Comparison of ENCODE assay signal across 8 cellular contexts in genomic region chr4:94412019-94413017, GRCh38. TPM values are rescaled to one million over a fixed set of nuclear protein-coding genes. Genes with fewer than 3 reads are reported as not detected.
DNase-seq lines count a peak whose midpoint lies in the region; ATAC-seq and TF ChIP-seq lines count a peak whose summit lies in the region.

No MANE protein-coding gene starts in this region.

- H3K27me3 ChIP-seq in HCT116 (ENCODE audit: insufficient read depth, low read length) (no peaks in the 10 kb centered on the region), skeletal muscle tissue (ENCODE audit: control insufficient read depth in 3 of 3, insufficient read depth in 3 of 3, low read length in 3 of 3) (no peaks in the 10 kb centered on the region)

- RAD21 ChIA-PET in HCT116 (lab: Charles Lee; ENCODE audit: low non-redundant PET in 1 of 2, low total read pairs in 2 of 2, uncharacterized antibody in 2 of 2, unreplicated experiment in 2 of 2): no interaction called here

- no peak for TF ChIP-seq CTCF in HCT116 (IDR thresholded peaks at IDR 0.05 in 2 of 3, conservative IDR thresholded peaks at IDR 0.05 in 1 of 3; ENCODE audit: borderline replicate concordance in 1 of 3, insufficient read depth in 1 of 3, low read depth in 2 of 3, low read length in 2 of 3)

- intact Hi-C loops in HCT116 (cut with micrococcal nuclease): no loop called here

- H3K4me3 ChIP-seq in HCT116 (replicated peaks in 1 of 2; ENCODE audit: low read depth in 1 of 2, low read length in 2 of 2) (peak overlapping the region; percentile 10 to 44), skeletal muscle tissue (ENCODE audit: low read length in 3 of 3) (peak overlapping the region; percentile 34 to 45 (median 45))

- no peaks in the 10 kb centered on the region for H3K9me2 ChIP-seq in HCT116 (ENCODE audit: insufficient read depth)

- TF ChIP-seq RAD21 in HCT116 (IDR thresholded peaks at IDR 0.05; ENCODE audit: low read depth): peak; percentile 5; the same call in 1 of the 2 replicates

- H3K9me3 ChIP-seq in HCT116 (ENCODE audit: control insufficient read depth in 1 of 2, insufficient read depth in 1 of 2, low read depth in 1 of 2, low read length in 2 of 2): no peaks in the 10 kb centered on the region
- H3K9me3 ChIP-seq in skeletal muscle tissue (ENCODE audit: control insufficient read depth in 3 of 3, low read length in 3 of 3): peaks cover 0 to 3% (median 0%) of the 10 kb centered on the region in 3 donors

- POLR2A ChIA-PET in HCT116 (lab: Charles Lee): interaction anchor here (1.6 kb wide), 1 partner anchor 39 kb away, joined by 3 read pairs; the partner anchor contains the start of gene PDLIM5

- no peaks in the 10 kb centered on the region for H3K79me2 ChIP-seq in HCT116 (ENCODE audit: insufficient read depth, low read length)

- no TSS peak for BruUV-seq in HCT116 (replicated peaks; lab: Mats Ljungman, UMichigan)

- H3K9ac ChIP-seq in HCT116 (ENCODE audit: low read length) (peak overlapping the region; percentile 18), skeletal muscle tissue (ENCODE audit: low read depth in 1 of 3, low read length in 3 of 3) (peak overlapping the region; percentile 29 to 76 (median 65))

- no peaks in the 10 kb centered on the region for H4K20me1 ChIP-seq in HCT116 (ENCODE audit: insufficient read depth)

- H3K4me1 ChIP-seq in HCT116 (ENCODE audit: control insufficient read depth in 1 of 2, insufficient read depth in 2 of 2, low read length in 2 of 2): peaks cover 40 to 46% of the 10 kb centered on the region in 2 experiments
- peaks cover 28 to 34% (median 31%) of the 10 kb centered on the region in 3 donors for H3K4me1 ChIP-seq in skeletal muscle tissue (ENCODE audit: control insufficient read depth in 3 of 3, insufficient read depth in 3 of 3, low read length in 3 of 3)

- peak overlapping the region; percentile 79 for H3K27ac ChIP-seq in HCT116 (ENCODE audit: low read depth, low read length)
- H3K27ac ChIP-seq in skeletal muscle tissue (ENCODE audit: low read depth, low read length): peak overlapping the region; percentile 94

- TF ChIP-seq POLR2A in HCT116 (IDR thresholded peaks at IDR 0.05; ENCODE audit: borderline replicate concordance, extremely low read depth, insufficient read depth, insufficient read length): no peak

- ATAC-seq in HCT116 (peak; percentile 78), SK-N-SH treated with all-trans-retinoic acid at 6 μM for 48 hours (peak; percentile 78), GM18909 (IDR thresholded peaks at IDR 0.05; ENCODE audit: poor library complexity, unreplicated experiment) (no peak)

- peak overlapping the region; percentile 71 for H3K4me2 ChIP-seq in HCT116 (ENCODE audit: low read length)

- H2AFZ ChIP-seq in HCT116 (ENCODE audit: low read depth, low read length, poor library complexity, severe bottlenecking): peak overlapping the region; percentile 97

- H3K36me3 ChIP-seq in HCT116 (ENCODE audit: control insufficient read depth in 1 of 2, insufficient read depth in 2 of 2, low read length in 2 of 2) (no peaks in the 10 kb centered on the region), skeletal muscle tissue (ENCODE audit: control insufficient read depth in 3 of 3, insufficient read depth in 3 of 3, low read length in 3 of 3) (no peaks in the 10 kb centered on the region)

- DNase-seq in HCT116 (ENCODE audit: low read depth, low spot score): peak; percentile 76
- peak; percentile 29 for DNase-seq in glomerular visceral epithelial cell (ENCODE audit: extremely low spot score)
- no peak for DNase-seq in middle frontal gyrus (ENCODE audit: extremely low spot score, low spot score)
- DNase-seq in activated effector memory CD4-positive, alpha-beta T cell treated with Interleukin-2 at 50 U/mL for 16 hours: no peak
- DNase-seq in activated gamma-delta T cell (lab: John Stamatoyannopoulos, UW): no peak

- CTCF ChIA-PET in HCT116 (lab: Charles Lee): no interaction called here

TF ChIP-seq in HCT116, 20 proteins besides CTCF, POLR2A, EP300 and RAD21 (continues in another document):
- TF ChIP-seq SIN3A (IDR thresholded peaks at IDR 0.05; ENCODE audit: low read depth) (peak; percentile 42; the same call in 1 of the 2 replicates), REST (IDR thresholded peaks at IDR 0.05; ENCODE audit: low read depth) (no peak), ZFX (IDR thresholded peaks at IDR 0.05) (no peak), YY1 (IDR thresholded peaks at IDR 0.05; ENCODE audit: extremely low read depth, insufficient replicate concordance, low read depth, low read length) (no peak), FOSL1 (IDR thresholded peaks at IDR 0.05; ENCODE audit: low read depth) (no peak; the same call in 1 of the 2 replicates), EGR1 (IDR thresholded peaks at IDR 0.05; ENCODE audit: low read depth) (peak; percentile 94), CBX3 (IDR thresholded peaks at IDR 0.05; ENCODE audit: low read depth) (peak; percentile 69; the same call in 1 of the 2 replicates), TCF7L2 (IDR thresholded peaks at IDR 0.05; ENCODE audit: borderline replicate concordance, extremely low read depth, insufficient read depth, insufficient read length) (peak; percentile 86), ATF3 (IDR thresholded peaks at IDR 0.05) (no peak)

TF ChIP-seq in SK-N-SH treated with all-trans-retinoic acid at 6 μM for 48 hours, 23 proteins besides CTCF, POLR2A, EP300 and RAD21:
- TF ChIP-seq TCF4 (CRISPR knock-in tag; IDR thresholded peaks at IDR 0.05; ENCODE audit: borderline replicate concordance) (no peak), ZNF70 (CRISPR knock-in tag; IDR thresholded peaks at IDR 0.05) (no peak), GLIS3 (CRISPR knock-in tag; IDR thresholded peaks at IDR 0.05) (no peak), ISL1 (CRISPR knock-in tag; IDR thresholded peaks at IDR 0.05) (peak; percentile 33; the same call in 1 of the 2 replicates), SNAI2 (CRISPR knock-in tag; IDR thresholded peaks at IDR 0.05) (no peak)
- TF ChIP-seq, protein P1, sequence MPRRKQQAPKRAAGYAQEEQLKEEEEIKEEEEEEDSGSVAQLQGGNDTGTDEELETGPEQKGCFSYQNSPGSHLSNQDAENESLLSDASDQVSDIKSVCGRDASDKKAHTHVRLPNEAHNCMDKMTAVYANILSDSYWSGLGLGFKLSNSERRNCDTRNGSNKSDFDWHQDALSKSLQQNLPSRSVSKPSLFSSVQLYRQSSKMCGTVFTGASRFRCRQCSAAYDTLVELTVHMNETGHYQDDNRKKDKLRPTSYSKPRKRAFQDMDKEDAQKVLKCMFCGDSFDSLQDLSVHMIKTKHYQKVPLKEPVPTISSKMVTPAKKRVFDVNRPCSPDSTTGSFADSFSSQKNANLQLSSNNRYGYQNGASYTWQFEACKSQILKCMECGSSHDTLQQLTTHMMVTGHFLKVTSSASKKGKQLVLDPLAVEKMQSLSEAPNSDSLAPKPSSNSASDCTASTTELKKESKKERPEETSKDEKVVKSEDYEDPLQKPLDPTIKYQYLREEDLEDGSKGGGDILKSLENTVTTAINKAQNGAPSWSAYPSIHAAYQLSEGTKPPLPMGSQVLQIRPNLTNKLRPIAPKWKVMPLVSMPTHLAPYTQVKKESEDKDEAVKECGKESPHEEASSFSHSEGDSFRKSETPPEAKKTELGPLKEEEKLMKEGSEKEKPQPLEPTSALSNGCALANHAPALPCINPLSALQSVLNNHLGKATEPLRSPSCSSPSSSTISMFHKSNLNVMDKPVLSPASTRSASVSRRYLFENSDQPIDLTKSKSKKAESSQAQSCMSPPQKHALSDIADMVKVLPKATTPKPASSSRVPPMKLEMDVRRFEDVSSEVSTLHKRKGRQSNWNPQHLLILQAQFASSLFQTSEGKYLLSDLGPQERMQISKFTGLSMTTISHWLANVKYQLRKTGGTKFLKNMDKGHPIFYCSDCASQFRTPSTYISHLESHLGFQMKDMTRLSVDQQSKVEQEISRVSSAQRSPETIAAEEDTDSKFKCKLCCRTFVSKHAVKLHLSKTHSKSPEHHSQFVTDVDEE (CRISPR knock-in tag; IDR thresholded peaks at IDR 0.05): no peak
TF ChIP-seq in SK-N-SH treated with all-trans-retinoic acid at 6 μM for 48 hours: peak in this region for 1.

RNA-seq across cellular contexts. Expression of gene PDLIM5, which starts 39.4 kb away (rescaled TPM):
- 130 TPM for total RNA-seq in HCT116 (2021; ENCODE audit: unreplicated experiment)
- 43.9 and 49.0 TPM in 2 replicates for polyA plus RNA-seq in HCT116 (2012)
- total RNA-seq in skeletal muscle tissue: 311 TPM

Comparison
In these comparisons a context has a peak if more than half of its experiments do, and no peak if none do; other contexts are left out.
1. DNase-seq: peak in HCT116 (single experiment) and glomerular visceral epithelial cell (single experiment); none in middle frontal gyrus (single experiment), activated effector memory CD4-positive, alpha-beta T cell treated with Interleukin-2 at 50 U/mL for 16 hours (single experiment) and activated gamma-delta T cell (single experiment).